In the genomic region with DNA sequence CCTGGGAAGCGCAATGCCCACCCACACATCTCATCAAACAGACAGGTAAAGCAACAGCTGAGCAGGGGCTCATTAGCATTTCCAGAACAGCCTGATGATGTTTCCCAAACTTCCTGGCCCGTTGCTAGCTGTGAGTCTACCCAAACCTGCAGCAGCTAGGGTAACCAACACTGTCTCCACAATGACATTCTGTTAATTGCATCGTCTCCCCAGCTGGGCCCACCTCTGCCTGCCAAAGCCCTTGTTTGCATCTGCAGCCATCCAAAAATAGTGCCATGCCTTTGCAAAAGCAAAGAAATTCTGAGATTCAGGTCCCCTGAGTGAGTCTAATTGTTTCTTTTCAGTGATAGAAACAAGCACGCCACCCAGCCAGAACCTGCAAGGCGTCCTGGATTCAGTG, we compare ENCODE assay signal across 8 cellular contexts.
"Had no signal": no experiment of that assay in that cellular context is flagged by ENCODE, and none has a peak within 500 bp of the region (broad histone marks: within the 10 kb centered on the region; RNA-seq: fewer than 3 reads in every experiment).

No MANE protein-coding gene starts in this region.

- H3K27ac ChIP-seq: GM23248, HL-60, KMS-11 had no signal

- H3K36me3 Mint-ChIP-seq: IgD-negative memory B cell had no signal

- H3K27ac Mint-ChIP-seq: H9, IgD-negative memory B cell had no signal

- DNase-seq: GM23248, H9, HCEC 1CT, KBM-7 had no signal

- H3K4me3 Mint-ChIP-seq: H9, IgD-negative memory B cell had no signal

- H3K4me3 ChIP-seq: GM23248 had no signal

- H3K4me1 Mint-ChIP-seq: IgD-negative memory B cell had no signal

- ATAC-seq: HepG2 had no signal

- H2AFZ ChIP-seq: GM23248 had no signal

- H3K4me2 ChIP-seq: KMS-11 had no signal

- H3K9me3 Mint-ChIP-seq: IgD-negative memory B cell had no signal
